21 cellular contexts compared by ENCODE assay signal in the genomic region with DNA sequence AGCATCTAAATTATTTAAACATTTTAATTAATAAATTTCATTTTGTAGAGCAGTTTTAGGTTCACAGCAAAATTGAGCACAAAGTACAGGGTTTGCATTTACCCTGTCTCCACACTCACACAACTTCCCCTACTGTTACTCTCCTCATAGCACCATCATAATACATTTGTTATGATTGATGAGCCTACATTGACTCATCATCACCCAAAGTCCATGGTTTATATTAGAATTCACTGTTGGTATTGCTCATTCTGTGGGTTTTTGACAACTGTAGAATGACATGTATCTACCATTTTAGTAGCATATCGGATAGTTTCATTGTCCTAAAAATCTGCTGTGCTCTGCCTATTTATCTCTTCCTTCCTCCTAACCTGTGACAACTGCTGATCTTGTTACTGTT.
"Had no signal": no experiment of that assay in that cellular context is flagged by ENCODE, and none has a peak within 500 bp of the region (broad histone marks: within the 10 kb centered on the region; RNA-seq: fewer than 3 reads in every experiment).

No MANE protein-coding gene starts in this region.

- H3K36me3 ChIP-seq: cardiac muscle cell, heart left ventricle, neural progenitor cell, prostate gland, suprapubic skin, transverse colon, vagina had no signal

- DNase-seq: activated B cell treated with CpG ODN at 0.5 μM for 24 hours; activated CD4-positive, alpha-beta T cell treated with anti-CD3 and anti-CD28 coated beads for 4 hours; activated CD8-positive, alpha-beta T cell treated with anti-CD3 and anti-CD28 coated beads, Interleukin-2, amount 10 ng/mL, durations not matched to agents 7 days and 5 days; activated effector memory CD4-positive, alpha-beta T cell treated with Interleukin-2 at 50 U/mL for 16 hours; activated naive CD4-positive, alpha-beta T cell treated with anti-CD3 and anti-CD28 coated beads, Interleukin-2, amount 50 U/mL, for 16 hours; activated T-cell treated with anti-CD3 and anti-CD28 coated beads, Interleukin-2, amount 50 U/mL, for 48 hours; effector CD8-positive, alpha-beta T cell; heart left ventricle; mesenchymal stem cell; mucosa of descending colon; naive B cell; right cardiac atrium; T-helper 1 cell; T-helper 9 cell; transverse colon had no signal

- H3K4me3 ChIP-seq: cardiac muscle cell, heart left ventricle, mucosa of descending colon, neural progenitor cell, prostate gland, skin epidermis, suprapubic skin, transverse colon, vagina had no signal

- H3K27ac ChIP-seq: cardiac muscle cell, neural progenitor cell, prostate gland, skin epidermis, suprapubic skin, transverse colon, vagina had no signal

- H3K9me3 ChIP-seq: mucosa of descending colon, prostate gland, suprapubic skin, vagina had no signal

- H3K27me3 ChIP-seq: cardiac muscle cell, heart left ventricle, neural progenitor cell, suprapubic skin, transverse colon, vagina had no signal
